In genomic region chr5:142769251-142769792, GRCh38 we compare ENCODE assay signal across 1 cellular context.
TF ChIP-seq lines count a peak whose summit lies in the region.

No MANE protein-coding gene starts in this region.

TF ChIP-seq in GM23338, 12 proteins besides CTCF, POLR2A, EP300 and RAD21:
- TF ChIP-seq ZNF462 (CRISPR knock-in tag; IDR thresholded peaks at IDR 0.05) (no peak), ETS1 (IDR thresholded peaks at IDR 0.05) (no peak), ZNF331 (CRISPR knock-in tag; IDR thresholded peaks at IDR 0.05; ENCODE audit: low read depth) (no peak), STAT1 (IDR thresholded peaks at IDR 0.05; ENCODE audit: unreplicated experiment) (no peak), CREB1 (CRISPR knock-in tag; IDR thresholded peaks at IDR 0.05; ENCODE audit: low read depth) (no peak), POLR2AphosphoS5 (IDR thresholded peaks at IDR 0.05; ENCODE audit: low read depth) (no peak), JUNB (IDR thresholded peaks at IDR 0.05; ENCODE audit: unreplicated experiment) (no peak), NANOG (IDR thresholded peaks at IDR 0.05; ENCODE audit: borderline replicate concordance) (no peak), EZH2phosphoT487 (IDR thresholded peaks at IDR 0.05; ENCODE audit: unreplicated experiment) (no peak), EZH2 (IDR thresholded peaks at IDR 0.05; ENCODE audit: low read depth, unreplicated experiment) (no peak), ZNF114 (CRISPR knock-in tag; IDR thresholded peaks at IDR 0.05) (no peak)
- TF ChIP-seq, protein P1, sequence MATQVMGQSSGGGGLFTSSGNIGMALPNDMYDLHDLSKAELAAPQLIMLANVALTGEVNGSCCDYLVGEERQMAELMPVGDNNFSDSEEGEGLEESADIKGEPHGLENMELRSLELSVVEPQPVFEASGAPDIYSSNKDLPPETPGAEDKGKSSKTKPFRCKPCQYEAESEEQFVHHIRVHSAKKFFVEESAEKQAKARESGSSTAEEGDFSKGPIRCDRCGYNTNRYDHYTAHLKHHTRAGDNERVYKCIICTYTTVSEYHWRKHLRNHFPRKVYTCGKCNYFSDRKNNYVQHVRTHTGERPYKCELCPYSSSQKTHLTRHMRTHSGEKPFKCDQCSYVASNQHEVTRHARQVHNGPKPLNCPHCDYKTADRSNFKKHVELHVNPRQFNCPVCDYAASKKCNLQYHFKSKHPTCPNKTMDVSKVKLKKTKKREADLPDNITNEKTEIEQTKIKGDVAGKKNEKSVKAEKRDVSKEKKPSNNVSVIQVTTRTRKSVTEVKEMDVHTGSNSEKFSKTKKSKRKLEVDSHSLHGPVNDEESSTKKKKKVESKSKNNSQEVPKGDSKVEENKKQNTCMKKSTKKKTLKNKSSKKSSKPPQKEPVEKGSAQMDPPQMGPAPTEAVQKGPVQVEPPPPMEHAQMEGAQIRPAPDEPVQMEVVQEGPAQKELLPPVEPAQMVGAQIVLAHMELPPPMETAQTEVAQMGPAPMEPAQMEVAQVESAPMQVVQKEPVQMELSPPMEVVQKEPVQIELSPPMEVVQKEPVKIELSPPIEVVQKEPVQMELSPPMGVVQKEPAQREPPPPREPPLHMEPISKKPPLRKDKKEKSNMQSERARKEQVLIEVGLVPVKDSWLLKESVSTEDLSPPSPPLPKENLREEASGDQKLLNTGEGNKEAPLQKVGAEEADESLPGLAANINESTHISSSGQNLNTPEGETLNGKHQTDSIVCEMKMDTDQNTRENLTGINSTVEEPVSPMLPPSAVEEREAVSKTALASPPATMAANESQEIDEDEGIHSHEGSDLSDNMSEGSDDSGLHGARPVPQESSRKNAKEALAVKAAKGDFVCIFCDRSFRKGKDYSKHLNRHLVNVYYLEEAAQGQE (IDR thresholded peaks at IDR 0.05; ENCODE audit: unreplicated experiment): no peak
TF ChIP-seq in GM23338: peak in this region for 0.
